22 cellular contexts compared by ENCODE assay signal in the genomic region with DNA sequence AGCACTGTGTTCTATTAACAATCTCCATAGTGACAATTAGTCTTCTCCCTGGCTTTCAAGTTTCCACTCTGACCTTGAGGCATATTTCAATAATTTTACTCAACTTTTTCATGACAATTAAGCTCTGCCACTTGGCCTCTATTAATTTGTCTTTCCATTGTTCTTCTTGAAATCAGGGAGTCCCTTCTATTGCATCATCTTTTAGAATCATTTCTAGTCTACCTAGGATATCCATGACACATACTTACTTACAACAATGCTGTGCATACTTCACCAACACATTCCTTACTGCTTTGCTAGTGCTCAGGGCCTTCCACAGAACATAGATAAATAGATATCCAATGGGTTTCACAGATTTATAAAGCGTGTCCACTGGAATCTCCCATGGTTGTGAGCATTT.
DNase-seq lines count a peak whose midpoint lies in the region; ATAC-seq and TF ChIP-seq lines count a peak whose summit lies in the region.
"Had no signal": no experiment of that assay in that cellular context is flagged by ENCODE, and none has a peak within 500 bp of the region (broad histone marks: within the 10 kb centered on the region; RNA-seq: fewer than 3 reads in every experiment).

No MANE protein-coding gene starts in this region.

- H3K27me3 ChIP-seq in RWPE2 (ENCODE audit: insufficient read depth, poor library complexity, severe bottlenecking) (no peaks in the 10 kb centered on the region), brain microvascular endothelial cell (replicated peaks) (no peaks in the 10 kb centered on the region), foreskin keratinocyte (no peaks in the 10 kb centered on the region), body of pancreas (no peaks in the 10 kb centered on the region)
- H3K27me3 ChIP-seq: MG63 had no signal

- H3K9me3 ChIP-seq in RWPE2 (ENCODE audit: severe bottlenecking) = no peaks in the 10 kb centered on the region
- H3K9me3 ChIP-seq in body of pancreas = no peaks in the 10 kb centered on the region
- H3K9me3 ChIP-seq: MG63 had no signal

- intact Hi-C loops in body of pancreas (cut with DNase I) = no loop called here

- H3K36me3 Mint-ChIP-seq in activated naive CD4-positive, alpha-beta T cell treated with anti-CD3 and anti-CD28 coated beads, Interleukin-2, amount 50 U/mL, for 72 hours = no peaks in the 10 kb centered on the region
- H3K36me3 Mint-ChIP-seq: CD4-positive, alpha-beta memory T cell had no signal

- H3K4me1 ChIP-seq in RWPE2 (ENCODE audit: insufficient read depth, poor library complexity, severe bottlenecking) = no peaks in the 10 kb centered on the region
- H3K4me1 ChIP-seq in foreskin keratinocyte = no peaks in the 10 kb centered on the region
- H3K4me1 ChIP-seq in body of pancreas = no peaks in the 10 kb centered on the region

- ATAC-seq in RWPE2 (ENCODE audit: low read depth) (0 out of 3 replicates have a peak, but pooled peaks have one; percentile 19), foreskin keratinocyte (no peak), body of pancreas (no peak), left lobe of liver (no peak)
- no peak for ATAC-seq in activated naive CD4-positive, alpha-beta T cell treated with anti-CD3 and anti-CD28 coated beads, Interleukin-2, amount 50 U/mL, for 72 hours
- ATAC-seq: GM12878 had no signal

- no peak overlapping the region for H3K27ac ChIP-seq in RWPE2 (ENCODE audit: poor library complexity, severe bottlenecking)
- no peak overlapping the region for H3K27ac ChIP-seq in brain microvascular endothelial cell
- no peak overlapping the region for H3K27ac ChIP-seq in foreskin keratinocyte
- H3K27ac ChIP-seq in body of pancreas = no peak overlapping the region

- peaks cover 8 to 14% of the 10 kb centered on the region in 2 donors for H3K9me3 Mint-ChIP-seq in activated naive CD4-positive, alpha-beta T cell treated with anti-CD3 and anti-CD28 coated beads, Interleukin-2, amount 50 U/mL, for 72 hours

- H3K4me3 ChIP-seq in RWPE2 (ENCODE audit: severe bottlenecking) (no peak overlapping the region), brain microvascular endothelial cell (ENCODE audit: low read depth, low read length) (no peak overlapping the region), body of pancreas (no peak overlapping the region)
- H3K4me3 ChIP-seq: GM12878, MG63 had no signal

- H3K36me3 ChIP-seq in RWPE2 (ENCODE audit: low read depth) (no peaks in the 10 kb centered on the region), brain microvascular endothelial cell (replicated peaks) (no peaks in the 10 kb centered on the region), body of pancreas (replicated peaks in 1 of 2; ENCODE audit: insufficient read depth in 1 of 2, low read depth in 2 of 2) (no peaks in the 10 kb centered on the region)
- H3K36me3 ChIP-seq: MG63 had no signal

- TF ChIP-seq POLR2A in body of pancreas (IDR thresholded peaks at IDR 0.05) = no peak

- TF ChIP-seq CTCF in RWPE2 (IDR thresholded peaks at IDR 0.05; ENCODE audit: poor library complexity, severe bottlenecking) (no peak), brain microvascular endothelial cell (IDR thresholded peaks at IDR 0.05; ENCODE audit: low read depth, low read length, missing control alignments) (no peak), foreskin keratinocyte (conservative IDR thresholded peaks at IDR 0.05) (no peak), body of pancreas (IDR thresholded peaks at IDR 0.05) (no peak)

- DNase-seq in RWPE2 (ENCODE audit: low spot score) (no peak), brain microvascular endothelial cell (peak; percentile 4), foreskin keratinocyte (peak; percentile 27 to 67), renal cortical epithelial cell (ENCODE audit: low read depth) (peak; percentile 60), body of pancreas (no peak), left lobe of liver (ENCODE audit: low spot score) (no peak)
- DNase-seq in activated naive CD4-positive, alpha-beta T cell treated with anti-CD3 and anti-CD28 coated beads, Interleukin-2, amount 50 U/mL, for 72 hours (ENCODE audit: low spot score in 2 of 2) = no peak
- DNase-seq: C1 segment of cervical spinal cord; CD4-positive, alpha-beta memory T cell; COR-L47; DMS53; GDM1; H7; KBM-7; MG63; NCI-H1105 treated with DMSO at 0.1 percent for 48 hours; NCI-H2029; NCI-H446 treated with DMSO at 0.1 percent for 48 hours; NCI-H526; RPMI8226; SHP77 had no signal

- in situ Hi-C loops in brain microvascular endothelial cell (cut with HindIII; ENCODE audit: low pct_ligation_motif_present, low sequenced_read_pairs) = no loop called here

- 48 to 69% methylated on average over 1 of the region's 1 CpG for WGBS in body of pancreas, 2 donors

- no peak overlapping the region for H3K27ac Mint-ChIP-seq in activated naive CD4-positive, alpha-beta T cell treated with anti-CD3 and anti-CD28 coated beads, Interleukin-2, amount 50 U/mL, for 72 hours
- H3K27ac Mint-ChIP-seq: CD4-positive, alpha-beta memory T cell had no signal

Comparison
In these comparisons a context has a peak if more than half of its experiments do, and no peak if none do; other contexts are left out.
1. DNase-seq: peak in brain microvascular endothelial cell (single experiment), foreskin keratinocyte (2 of 2) and renal cortical epithelial cell (single experiment); none in RWPE2 (single experiment), activated naive CD4-positive, alpha-beta T cell treated with anti-CD3 and anti-CD28 coated beads, Interleukin-2, amount 50 U/mL, for 72 hours (0 of 2), body of pancreas (0 of 4) and left lobe of liver (single experiment).